12 cellular contexts compared by ENCODE assay signal in the genomic region with DNA sequence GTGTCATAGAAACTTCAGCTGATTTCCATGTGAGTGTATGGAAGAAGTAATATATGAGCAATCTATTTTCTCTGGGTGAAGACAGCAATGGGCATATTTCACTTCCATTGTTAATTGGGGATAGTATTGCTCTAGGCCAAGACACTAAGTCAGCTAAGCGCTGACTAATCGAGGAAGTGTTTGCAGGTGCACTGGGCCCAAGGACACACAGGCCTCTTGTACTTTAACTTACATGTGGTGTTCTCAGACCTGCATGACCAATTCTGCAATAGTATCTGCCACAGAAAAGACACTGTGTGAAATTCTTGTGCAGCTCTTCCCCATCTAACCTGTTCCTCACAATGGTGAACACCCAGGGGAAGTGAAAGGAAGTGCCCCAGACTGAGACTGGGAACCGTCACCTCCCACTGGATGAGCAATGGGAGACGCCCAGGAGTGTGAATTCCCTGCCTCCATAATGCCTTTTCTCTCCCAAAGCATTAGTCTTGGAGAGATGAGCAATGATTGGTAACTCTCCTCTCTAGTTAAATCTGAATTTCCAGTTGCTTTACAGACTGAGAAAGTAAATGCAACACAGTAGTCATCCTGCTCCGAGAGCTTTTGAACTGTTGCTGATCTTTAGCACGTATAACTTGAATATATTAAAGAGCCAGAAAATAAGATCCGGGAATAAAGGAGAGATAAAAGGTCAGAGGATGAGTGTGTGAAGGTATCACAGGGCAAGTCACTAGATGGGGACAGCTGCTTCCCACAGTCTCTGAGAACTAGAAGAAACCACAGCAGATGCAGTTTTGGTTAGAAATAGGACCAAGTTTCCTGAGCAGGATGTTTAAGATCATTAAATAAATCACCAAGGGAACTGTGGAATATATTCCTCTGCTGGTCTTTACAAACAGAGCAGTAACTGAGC.
DNase-seq lines count a peak whose midpoint lies in the region; ATAC-seq, FAIRE-seq and TF ChIP-seq lines count a peak whose summit lies in the region.
"Had no signal": no experiment of that assay in that cellular context is flagged by ENCODE, and none has a peak within 500 bp of the region (broad histone marks: within the 10 kb centered on the region; RNA-seq: fewer than 3 reads in every experiment).

No MANE protein-coding gene starts in this region.

- no peak for FAIRE-seq in H54 (lab: Jason Lieb, UNC)

- no peak overlapping the region for H3K4me3 ChIP-seq in GM12864 (ENCODE audit: low read depth, low read length)
- H3K4me3 ChIP-seq: colonic mucosa had no signal

- no peak overlapping the region for H3K4me3 Mint-ChIP-seq in T-helper 17 cell

- in situ Hi-C loops in G401 (cut with HindIII; ENCODE audit: low sequenced_read_pairs), result no loop called here

- no peak for TF ChIP-seq CTCF in GM12864 (IDR thresholded peaks at IDR 0.05; ENCODE audit: low read depth, low read length, missing control alignments)

- no peak overlapping the region for H3K27ac Mint-ChIP-seq in T-helper 17 cell

- H3K4me1 Mint-ChIP-seq in T-helper 17 cell, result peaks cover 17% of the 10 kb centered on the region

- DNase-seq in GM12864 (ENCODE audit: low read depth) (peak; percentile 58), H54 (ENCODE audit: insufficient read length, low spot score) (peak; percentile 12), RKO (ENCODE audit: low spot score) (peak; percentile 10), left colon (no peak), OCI-M2 (lab: John Stamatoyannopoulos, UW; ENCODE audit: unreplicated experiment) (no peak), T-helper 17 cell (no peak), nucleus accumbens (lab: John Stamatoyannopoulos, UW) (no peak), G401 (ENCODE audit: low spot score) (no peak)
- DNase-seq: activated CD8-positive, alpha-beta memory T cell treated with anti-CD3 and anti-CD28 coated beads, Interleukin-2, amount 50 U/mL, for 4 hours; colonic mucosa; GOT3; occipital lobe had no signal

- intact Hi-C loops in left colon (cut with DNase I, micrococcal nuclease), result no loop called here

- peak; percentile 48 for ATAC-seq in left colon
- no peak for ATAC-seq in T-helper 17 cell

- peaks cover 2% of the 10 kb centered on the region for H3K36me3 Mint-ChIP-seq in T-helper 17 cell (ENCODE audit: low read depth)

- no peaks in the 10 kb centered on the region for H3K9me3 ChIP-seq in T-helper 17 cell (ENCODE audit: control insufficient read depth, low read length, poor library complexity, severe bottlenecking)
- H3K9me3 ChIP-seq: colonic mucosa had no signal

- no peak for TF ChIP-seq POLR2A in H54 (IDR thresholded peaks at IDR 0.05; ENCODE audit: low read depth, low read length)

- no peaks in the 10 kb centered on the region for H3K27me3 Mint-ChIP-seq in T-helper 17 cell

Comparison
In these comparisons a context has a peak if more than half of its experiments do, and no peak if none do; other contexts are left out.
1. DNase-seq: peak in GM12864 (single experiment), H54 (single experiment) and RKO (single experiment); none in left colon (0 of 2), OCI-M2 (single experiment), T-helper 17 cell (0 of 3), nucleus accumbens (0 of 56) and G401 (single experiment).